In the genomic region with DNA sequence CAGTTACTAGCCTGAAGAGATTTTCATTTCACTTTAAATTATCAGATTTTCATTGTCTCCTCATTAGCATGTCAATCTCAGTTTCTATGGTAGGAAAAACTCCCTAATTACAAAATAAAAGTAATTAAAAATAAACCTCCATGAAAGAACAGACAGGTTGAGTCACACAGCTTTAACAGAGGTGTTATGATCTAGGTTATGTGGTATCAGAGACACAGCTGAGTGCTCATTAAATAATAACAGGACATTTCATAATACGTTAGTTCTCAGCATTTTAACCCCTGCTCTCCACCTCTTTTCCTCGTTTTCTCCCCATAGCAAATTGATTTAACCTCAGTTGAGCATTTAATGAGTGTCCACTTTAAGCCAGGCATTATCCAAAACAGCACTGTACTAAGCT, we compare ENCODE assay signal across 1 cellular context.
TF ChIP-seq lines count a peak whose summit lies in the region.

No MANE protein-coding gene starts in this region.

TF ChIP-seq in GM12878, 131 proteins besides CTCF, POLR2A, EP300 and RAD21 (continued from another document):
- TF ChIP-seq, protein P1, sequence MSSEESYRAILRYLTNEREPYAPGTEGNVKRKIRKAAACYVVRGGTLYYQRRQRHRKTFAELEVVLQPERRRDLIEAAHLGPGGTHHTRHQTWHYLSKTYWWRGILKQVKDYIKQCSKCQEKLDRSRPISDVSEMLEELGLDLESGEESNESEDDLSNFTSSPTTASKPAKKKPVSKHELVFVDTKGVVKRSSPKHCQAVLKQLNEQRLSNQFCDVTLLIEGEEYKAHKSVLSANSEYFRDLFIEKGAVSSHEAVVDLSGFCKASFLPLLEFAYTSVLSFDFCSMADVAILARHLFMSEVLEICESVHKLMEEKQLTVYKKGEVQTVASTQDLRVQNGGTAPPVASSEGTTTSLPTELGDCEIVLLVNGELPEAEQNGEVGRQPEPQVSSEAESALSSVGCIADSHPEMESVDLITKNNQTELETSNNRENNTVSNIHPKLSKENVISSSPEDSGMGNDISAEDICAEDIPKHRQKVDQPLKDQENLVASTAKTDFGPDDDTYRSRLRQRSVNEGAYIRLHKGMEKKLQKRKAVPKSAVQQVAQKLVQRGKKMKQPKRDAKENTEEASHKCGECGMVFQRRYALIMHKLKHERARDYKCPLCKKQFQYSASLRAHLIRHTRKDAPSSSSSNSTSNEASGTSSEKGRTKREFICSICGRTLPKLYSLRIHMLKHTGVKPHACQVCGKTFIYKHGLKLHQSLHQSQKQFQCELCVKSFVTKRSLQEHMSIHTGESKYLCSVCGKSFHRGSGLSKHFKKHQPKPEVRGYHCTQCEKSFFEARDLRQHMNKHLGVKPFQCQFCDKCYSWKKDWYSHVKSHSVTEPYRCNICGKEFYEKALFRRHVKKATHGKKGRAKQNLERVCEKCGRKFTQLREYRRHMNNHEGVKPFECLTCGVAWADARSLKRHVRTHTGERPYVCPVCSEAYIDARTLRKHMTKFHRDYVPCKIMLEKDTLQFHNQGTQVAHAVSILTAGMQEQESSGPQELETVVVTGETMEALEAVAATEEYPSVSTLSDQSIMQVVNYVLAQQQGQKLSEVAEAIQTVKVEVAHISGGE (CRISPR knock-in tag; IDR thresholded peaks at IDR 0.05) = no peak
- no peak for TF ChIP-seq KDM1A (IDR thresholded peaks at IDR 0.05; ENCODE audit: borderline replicate concordance)
- TF ChIP-seq ZNF217 (IDR thresholded peaks at IDR 0.05) = no peak
- TF ChIP-seq MTA2 (IDR thresholded peaks at IDR 0.05; ENCODE audit: low read depth) = peak; percentile 23; the same call in 1 of the 2 replicates
- no peak for TF ChIP-seq SPI1 (IDR thresholded peaks at IDR 0.05; ENCODE audit: borderline replicate concordance, insufficient read depth, low read depth, low read length)
- TF ChIP-seq SREBF2 (IDR thresholded peaks at IDR 0.05; ENCODE audit: low read length) = no peak
- no peak for TF ChIP-seq POLR2AphosphoS5 (IDR thresholded peaks at IDR 0.05; ENCODE audit: low read length)
